9 cellular contexts compared by ENCODE assay signal in the genomic region with DNA sequence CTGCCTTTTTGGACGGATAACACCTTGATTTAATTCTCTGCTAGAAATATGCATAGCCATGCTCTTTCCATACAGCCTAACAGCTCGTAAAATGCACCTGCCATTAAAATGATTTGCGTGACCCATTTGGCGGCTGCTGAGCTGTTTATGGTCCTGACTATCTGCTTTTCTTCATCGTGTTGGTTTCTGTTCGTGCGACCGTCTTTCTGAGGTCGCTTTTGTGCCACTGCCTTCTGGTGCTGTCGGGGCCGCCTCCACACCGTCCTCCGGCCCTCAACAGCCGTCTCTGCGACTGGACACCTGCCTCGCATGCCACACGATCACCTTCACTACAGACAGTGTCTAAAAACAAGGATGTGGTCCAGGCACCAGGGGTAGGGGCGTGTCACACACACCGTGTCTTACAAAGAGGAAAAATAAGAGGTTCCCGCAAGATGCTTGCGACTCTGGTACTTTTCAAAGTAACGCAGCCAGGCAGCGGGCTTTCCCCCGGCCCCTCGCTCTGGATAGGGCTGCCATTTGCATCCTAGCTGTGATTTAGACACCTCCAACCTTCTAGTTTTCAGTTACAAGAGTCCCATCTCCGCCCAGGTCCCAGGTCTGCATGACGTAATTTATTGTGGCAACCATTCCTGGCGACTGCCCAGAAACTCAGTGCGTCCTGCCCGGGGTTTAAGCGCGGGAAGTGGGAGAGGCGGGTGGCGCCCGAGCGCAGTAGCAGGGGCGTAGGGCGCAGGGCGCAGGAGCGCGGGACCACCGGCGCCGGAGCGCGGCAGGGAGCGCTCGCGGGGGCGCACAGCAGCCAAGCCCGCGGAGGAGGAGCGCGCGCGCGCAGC. TPM values are rescaled to one million over a fixed set of nuclear protein-coding genes. Genes with fewer than 3 reads are reported as not detected.
DNase-seq lines count a peak whose midpoint lies in the region; ATAC-seq, FAIRE-seq and TF ChIP-seq lines count a peak whose summit lies in the region.
"Had no signal": no experiment of that assay in that cellular context is flagged by ENCODE, and none has a peak within 500 bp of the region (broad histone marks: within the 10 kb centered on the region; RNA-seq: fewer than 3 reads in every experiment).

TSS of gene STMND1 (plus strand) at position 629 of the 836 bp plus-strand sequence. CDS start 208 bp downstream, outside the sequence.

- H3K9me3 ChIP-seq in tibial nerve = no peaks in the 10 kb centered on the region

- no peak for DNase-seq in activated CD4-positive, CD25-positive, alpha-beta regulatory T cell (lab: John Stamatoyannopoulos, UW)
- DNase-seq in NCI-H2196 treated with DMSO at 0.1 percent for 48 hours (lab: John Stamatoyannopoulos, UW; ENCODE audit: unreplicated experiment) = peak; percentile 4
- peak; percentile 67 for DNase-seq in bronchial epithelial cell (ENCODE audit: low read depth)
- peak; percentile 86 for DNase-seq in left lobe of liver (ENCODE audit: low spot score)
- DNase-seq in tibial nerve (ENCODE audit: low spot score in 2 of 2) = peak in 1 of 2 donors; percentile 22
- DNase-seq in G401 (ENCODE audit: low spot score) = no peak

- no peak for TF ChIP-seq EP300 in tibial nerve (IDR thresholded peaks at IDR 0.05)

- TF ChIP-seq CTCF in bronchial epithelial cell (IDR thresholded peaks at IDR 0.05; ENCODE audit: insufficient read depth, low read length, severe bottlenecking) (no peak), tibial nerve (IDR thresholded peaks at IDR 0.05) (no peak)

- H3K4me3 ChIP-seq in bronchial epithelial cell (ENCODE audit: low read depth, low read length) = peak within 1 kb of the TSS; percentile 28
- H3K4me3 ChIP-seq in tibial nerve = peak within 1 kb of the TSS in 3 of 4 donors; percentile 18 to 49 (median 26)

- peaks cover 0 to 24% (median 0%) of the 10 kb centered on the region in 4 donors for H3K4me1 ChIP-seq in tibial nerve

- H3K36me3 ChIP-seq in bronchial epithelial cell (ENCODE audit: control insufficient read depth, insufficient read depth, low read length) (no peaks in the 10 kb centered on the region), tibial nerve (no peaks in the 10 kb centered on the region)

- 8 to 10% methylated on average over 57 of the region's 57 CpGs for WGBS in tibial nerve, 2 donors

- ATAC-seq in activated CD4-positive, CD25-positive, alpha-beta regulatory T cell treated with anti-CD3 and anti-CD28 coated beads, Interleukin-2, amount 50 U/mL, for 24 hours = peak; percentile 32 to 36
- peak; percentile 82 for ATAC-seq in left lobe of liver
- ATAC-seq in HG03571 (IDR thresholded peaks at IDR 0.05; ENCODE audit: unreplicated experiment) = no peak

- H3K27me3 ChIP-seq in bronchial epithelial cell (ENCODE audit: control insufficient read depth, insufficient read depth, low read length) = peaks cover 10% of the 10 kb centered on the region
- peaks cover 0 to 57% of the 10 kb centered on the region in 2 donors for H3K27me3 ChIP-seq in tibial nerve

- in situ Hi-C loops in G401 (cut with HindIII; ENCODE audit: low sequenced_read_pairs) = no loop called here

- TF ChIP-seq POLR2A in tibial nerve (IDR thresholded peaks at IDR 0.05) = no peak

- no peak within 1 kb of the TSS for H3K27ac ChIP-seq in tibial nerve

- FAIRE-seq in bronchial epithelial cell (lab: Jason Lieb, UNC) = no peak

RNA-seq across cellular contexts. Expression of gene STMND1, which starts in this region (rescaled TPM):
- total RNA-seq in bronchial epithelial cell (not detected in 2 replicates), left lobe of liver (not detected), tibial nerve (not detected)
- total RNA-seq in G401 (2014; rRNA removed; shearing (Covaris generic)) = not detected in 2 replicates
- total RNA-seq: activated CD8-positive, alpha-beta memory T cell treated with anti-CD3 and anti-CD28 coated beads for 36 hours had no signal

Comparison
In these comparisons a context has a peak if more than half of its experiments do, and no peak if none do; other contexts are left out.
1. Peak in DNase-seq and H3K4me3 ChIP-seq in bronchial epithelial cell; RNA of the gene not detected or under 1 TPM.
2. Peak in DNase-seq and ATAC-seq in left lobe of liver; RNA of the gene not detected or under 1 TPM.